Comparison of ENCODE assay signal across 22 cellular contexts in genomic region chr10:52999681-53000080, GRCh38.
"Had no signal": no experiment of that assay in that cellular context is flagged by ENCODE, and none has a peak within 500 bp of the region (broad histone marks: within the 10 kb centered on the region; RNA-seq: fewer than 3 reads in every experiment).

No MANE protein-coding gene starts in this region.

- DNase-seq: cerebellar nuclear complex; dermis blood vessel endothelial cell; esophagus squamous epithelium; foreskin fibroblast; glutamatergic neuron; kidney; left cardiac atrium; mammary epithelial cell; occipital lobe; pancreas; psoas muscle; retina; stimulated activated naive CD8-positive, alpha-beta T cell treated with anti-CD3 and anti-CD28 coated beads, Interleukin-15, Interleukin-2, amounts not matched to agents 100 U/mL and 50 U/mL, for 24 hours; thyroid gland; upper lobe of left lung; uterus had no signal

- H3K4me1 ChIP-seq: esophagus squamous epithelium, gastroesophageal sphincter, psoas muscle, suprapubic skin, upper lobe of left lung, uterus had no signal

- H3K27me3 ChIP-seq: esophagus squamous epithelium, gastroesophageal sphincter, pancreas, suprapubic skin, thyroid gland, upper lobe of left lung, uterus had no signal

- H3K36me3 Mint-ChIP-seq: stimulated activated effector memory CD8-positive, alpha-beta T cell treated with anti-CD3 and anti-CD28 coated beads, Interleukin-12 subunit alpha, Interleukin-12 subunit beta, amount 100 ng/mL, for 72 hours had no signal

- H3K36me3 ChIP-seq: esophagus squamous epithelium, gastroesophageal sphincter, pancreas, suprapubic skin, thyroid gland, upper lobe of left lung, uterus had no signal

- H3K27me3 Mint-ChIP-seq: natural killer cell treated with Interleukin-12 subunit alpha and Interleukin-12 subunit beta and Interleukin-15 and Interleukin-18, amount 100 ng/mL, for 72 hours had no signal

- ATAC-seq: gastroesophageal sphincter; left cardiac atrium; natural killer cell treated with Interleukin-12 subunit alpha and Interleukin-12 subunit beta and Interleukin-15 and Interleukin-18, amount 100 ng/mL, for 72 hours; pancreas; psoas muscle; sciatic nerve; stimulated activated effector memory CD8-positive, alpha-beta T cell treated with anti-CD3 and anti-CD28 coated beads, Interleukin-12 subunit alpha, Interleukin-12 subunit beta, amount 100 ng/mL, for 72 hours; stimulated activated naive CD8-positive, alpha-beta T cell treated with anti-CD3 and anti-CD28 coated beads, Interleukin-15, Interleukin-2, amounts not matched to agents 100 U/mL and 50 U/mL, for 24 hours had no signal

- H3K4me3 ChIP-seq: esophagus squamous epithelium, gastroesophageal sphincter, pancreas, psoas muscle, suprapubic skin, thyroid gland, upper lobe of left lung, uterus had no signal

- H3K4me3 Mint-ChIP-seq: mesothelial cell of epicardium; natural killer cell treated with Interleukin-12 subunit alpha and Interleukin-12 subunit beta and Interleukin-15 and Interleukin-18, amount 100 ng/mL, for 72 hours; stimulated activated effector memory CD8-positive, alpha-beta T cell treated with anti-CD3 and anti-CD28 coated beads, Interleukin-12 subunit alpha, Interleukin-12 subunit beta, amount 100 ng/mL, for 72 hours had no signal

- H3K9me3 ChIP-seq: esophagus squamous epithelium, gastroesophageal sphincter, pancreas, psoas muscle, suprapubic skin, thyroid gland, upper lobe of left lung, uterus had no signal

- H3K27ac Mint-ChIP-seq: mesothelial cell of epicardium; natural killer cell treated with Interleukin-12 subunit alpha and Interleukin-12 subunit beta and Interleukin-15 and Interleukin-18, amount 100 ng/mL, for 72 hours; stimulated activated effector memory CD8-positive, alpha-beta T cell treated with anti-CD3 and anti-CD28 coated beads, Interleukin-12 subunit alpha, Interleukin-12 subunit beta, amount 100 ng/mL, for 72 hours had no signal

- H3K27ac ChIP-seq: esophagus squamous epithelium, gastroesophageal sphincter, pancreas, psoas muscle, suprapubic skin, upper lobe of left lung, uterus had no signal

- H3K4me1 Mint-ChIP-seq: stimulated activated effector memory CD8-positive, alpha-beta T cell treated with anti-CD3 and anti-CD28 coated beads, Interleukin-12 subunit alpha, Interleukin-12 subunit beta, amount 100 ng/mL, for 72 hours had no signal
